ENCODE assay signal across 8 cellular contexts in genomic region chr19:2171349-2172145, GRCh38. TPM values are rescaled to one million over a fixed set of nuclear protein-coding genes. Genes with fewer than 3 reads are reported as not detected.
A peak's percentile ranks its signal among the peaks of the same experiment; 100 is the strongest.
DNase-seq lines count a peak whose midpoint lies in the region; ATAC-seq and TF ChIP-seq lines count a peak whose summit lies in the region.

No MANE protein-coding gene starts in this region.

- no peaks in the 10 kb centered on the region for H3K9me3 Mint-ChIP-seq in activated CD8-positive, alpha-beta T cell treated with anti-CD3 and anti-CD28 coated beads, Interleukin-2, amount 10 ng/mL, durations not matched to agents 7 days and 5 days (ENCODE audit: insufficient read depth)

- DNase-seq in A673 (ENCODE audit: low spot score) (no peak), fibroblast of pulmonary artery (ENCODE audit: low read depth) (peak; percentile 54), NCI-H510A treated with DMSO at 0.1 percent for 48 hours (lab: John Stamatoyannopoulos, UW) (no peak), sciatic nerve (ENCODE audit: low spot score) (no peak)
- DNase-seq in activated CD8-positive, alpha-beta T cell treated with anti-CD3 and anti-CD28 coated beads, Interleukin-2, amount 10 ng/mL, durations not matched to agents 7 days and 5 days, result peak; percentile 79
- DNase-seq in stimulated activated CD4-positive, alpha-beta T cell treated with anti-CD3 and anti-CD28 coated beads, Interleukin-2, amount 100 ng/mL, for 24 hours, result peak; percentile 81 to 84

- peaks cover 22% of the 10 kb centered on the region for H3K36me3 Mint-ChIP-seq in activated CD8-positive, alpha-beta T cell treated with anti-CD3 and anti-CD28 coated beads, Interleukin-2, amount 10 ng/mL, durations not matched to agents 7 days and 5 days (ENCODE audit: low read depth)

- H3K4me3 Mint-ChIP-seq in activated CD8-positive, alpha-beta T cell treated with anti-CD3 and anti-CD28 coated beads, Interleukin-2, amount 10 ng/mL, durations not matched to agents 7 days and 5 days, result no peak overlapping the region

- peak; percentile 11 for TF ChIP-seq POLR2A in GM19099 (IDR thresholded peaks at IDR 0.05; ENCODE audit: extremely low read depth, insufficient read length, low read depth)

- no peak for TF ChIP-seq CTCF in A673 (conservative IDR thresholded peaks at IDR 0.05; ENCODE audit: low read depth, low read length)
- TF ChIP-seq CTCF in fibroblast of pulmonary artery (IDR thresholded peaks at IDR 0.05; ENCODE audit: low read length, missing control alignments), result no peak

- POLR2A ChIA-PET in A673 (lab: Charles Lee; ENCODE audit: low non-redundant PET), result no interaction called here
- POLR2A ChIA-PET in activated CD8-positive, alpha-beta T cell treated with anti-CD3 and anti-CD28 coated beads, Interleukin-2, amount 10 ng/mL, durations not matched to agents 7 days and 5 days (lab: Charles Lee), result interaction anchor here (0.6 to 0.9 kb wide), 2 partner anchors 16 to 42 kb away, joined by 3 read pairs; no protein-coding TSS in a partner anchor

- BruUV-seq in A673 (replicated peaks; lab: Mats Ljungman, UMichigan), result no TSS peak

- H3K36me3 ChIP-seq in A673 (ENCODE audit: insufficient read depth, low read length, poor library complexity, severe bottlenecking), result no peaks in the 10 kb centered on the region

- peaks cover 61% of the 10 kb centered on the region for H3K4me1 Mint-ChIP-seq in activated CD8-positive, alpha-beta T cell treated with anti-CD3 and anti-CD28 coated beads, Interleukin-2, amount 10 ng/mL, durations not matched to agents 7 days and 5 days (ENCODE audit: low read depth)

- peak overlapping the region; percentile 43 for H3K27ac ChIP-seq in A673 (ENCODE audit: low read depth, low read length, poor library complexity, severe bottlenecking)

- no peaks in the 10 kb centered on the region for H3K27me3 ChIP-seq in A673 (replicated peaks; ENCODE audit: insufficient read depth, low read depth, low read length, poor library complexity)

- no peak overlapping the region for H3K4me3 ChIP-seq in A673 (ENCODE audit: low read depth, low read length, poor library complexity, severe bottlenecking)
- H3K4me3 ChIP-seq in fibroblast of pulmonary artery (replicated peaks; ENCODE audit: low read depth, low read length), result no peak overlapping the region

- CTCF ChIA-PET in A673 (lab: Charles Lee), result interaction anchor here (0.5 kb wide), 1 partner anchor 18 kb away, joined by 5 read pairs; no protein-coding TSS in a partner anchor
- CTCF ChIA-PET in activated CD8-positive, alpha-beta T cell treated with anti-CD3 and anti-CD28 coated beads, Interleukin-2, amount 10 ng/mL, durations not matched to agents 7 days and 5 days (lab: Charles Lee), result interaction anchor here (0.8 to 2.1 kb wide), 6 partner anchors 9 to 68 kb away, joined by 3 to 8 read pairs (median 5); no protein-coding TSS in a partner anchor

- H3K9me3 ChIP-seq in A673 (ENCODE audit: low read depth, low read length, poor library complexity, severe bottlenecking), result no peaks in the 10 kb centered on the region

- ATAC-seq in HG03571 (IDR thresholded peaks at IDR 0.05; ENCODE audit: unreplicated experiment) (peak; percentile 38), sciatic nerve (no peak)
- ATAC-seq in activated CD8-positive, alpha-beta T cell treated with anti-CD3 and anti-CD28 coated beads, Interleukin-2, amount 10 ng/mL, durations not matched to agents 7 days and 5 days, result peak; percentile 91

- peak overlapping the region; percentile 34 for H3K27ac Mint-ChIP-seq in activated CD8-positive, alpha-beta T cell treated with anti-CD3 and anti-CD28 coated beads, Interleukin-2, amount 10 ng/mL, durations not matched to agents 7 days and 5 days

- H3K4me1 ChIP-seq in A673 (ENCODE audit: insufficient read depth, low read length, poor library complexity, severe bottlenecking), result peaks cover 38% of the 10 kb centered on the region

- no peaks in the 10 kb centered on the region for H3K27me3 Mint-ChIP-seq in activated CD8-positive, alpha-beta T cell treated with anti-CD3 and anti-CD28 coated beads, Interleukin-2, amount 10 ng/mL, durations not matched to agents 7 days and 5 days (ENCODE audit: low read depth)

- intact Hi-C loops in A673 (cut with micrococcal nuclease; ENCODE audit: unreplicated experiment), result no loop called here
- intact Hi-C loops in sciatic nerve (cut with DNase I), result no loop called here

RNA-seq across cellular contexts. Expression of gene DOT1L, which starts 7.8 kb away (rescaled TPM):
- total RNA-seq in A673 (2021) (71.2 and 78.8 TPM in 2 replicates), sciatic nerve (26.3 TPM)
- total RNA-seq in activated CD8-positive, alpha-beta T cell treated with anti-CD3 and anti-CD28 coated beads, Interleukin-2, amount 10 ng/mL, durations not matched to agents 7 days and 5 days, result 10 to 100 TPM; 70.6 to 74.3 TPM

RNA-seq across cellular contexts. Expression of gene AP3D1, which starts 20.2 kb away (rescaled TPM):
- 148 and 154 TPM in 2 replicates for total RNA-seq in A673 (2021)
- 100 to 1,000 TPM in 1 of 2 experiments, 10 to 100 TPM in 1; 91.5 to 100 TPM for total RNA-seq in activated CD8-positive, alpha-beta T cell treated with anti-CD3 and anti-CD28 coated beads, Interleukin-2, amount 10 ng/mL, durations not matched to agents 7 days and 5 days
- total RNA-seq in sciatic nerve, result 81.4 TPM

Comparison
In these comparisons a context has a peak if more than half of its experiments do, and no peak if none do; other contexts are left out.
1. DNase-seq: peak in activated CD8-positive, alpha-beta T cell treated with anti-CD3 and anti-CD28 coated beads, Interleukin-2, amount 10 ng/mL, durations not matched to agents 7 days and 5 days (single experiment), fibroblast of pulmonary artery (single experiment) and stimulated activated CD4-positive, alpha-beta T cell treated with anti-CD3 and anti-CD28 coated beads, Interleukin-2, amount 100 ng/mL, for 24 hours (2 of 2); none in A673 (single experiment), NCI-H510A treated with DMSO at 0.1 percent for 48 hours (single experiment) and sciatic nerve (single experiment).